1 cellular context compared by ENCODE assay signal in the genomic region with DNA sequence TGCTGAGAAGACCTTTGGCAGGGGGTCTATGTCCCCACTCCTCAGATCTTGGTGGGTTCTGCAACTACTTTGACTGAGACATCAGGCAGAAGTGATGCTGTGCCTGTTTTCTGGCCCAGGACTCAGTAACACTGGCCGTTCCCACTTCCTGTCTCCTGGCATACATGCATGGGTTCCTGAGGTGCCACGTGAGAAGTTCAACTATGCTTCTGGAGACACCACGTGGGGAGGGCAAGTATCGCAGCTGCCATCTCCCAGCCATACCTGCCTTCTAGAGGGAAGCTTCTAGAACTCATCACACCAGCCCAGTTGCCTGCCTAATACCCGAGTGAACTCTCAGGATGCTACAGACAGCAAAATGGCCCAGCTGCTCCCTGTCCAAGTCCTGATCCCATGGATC.
TF ChIP-seq lines count a peak whose summit lies in the region.

No MANE protein-coding gene starts in this region.

TF ChIP-seq in GM23338, 12 proteins besides CTCF, POLR2A, EP300 and RAD21 (continued from another document):
- TF ChIP-seq, protein P1, sequence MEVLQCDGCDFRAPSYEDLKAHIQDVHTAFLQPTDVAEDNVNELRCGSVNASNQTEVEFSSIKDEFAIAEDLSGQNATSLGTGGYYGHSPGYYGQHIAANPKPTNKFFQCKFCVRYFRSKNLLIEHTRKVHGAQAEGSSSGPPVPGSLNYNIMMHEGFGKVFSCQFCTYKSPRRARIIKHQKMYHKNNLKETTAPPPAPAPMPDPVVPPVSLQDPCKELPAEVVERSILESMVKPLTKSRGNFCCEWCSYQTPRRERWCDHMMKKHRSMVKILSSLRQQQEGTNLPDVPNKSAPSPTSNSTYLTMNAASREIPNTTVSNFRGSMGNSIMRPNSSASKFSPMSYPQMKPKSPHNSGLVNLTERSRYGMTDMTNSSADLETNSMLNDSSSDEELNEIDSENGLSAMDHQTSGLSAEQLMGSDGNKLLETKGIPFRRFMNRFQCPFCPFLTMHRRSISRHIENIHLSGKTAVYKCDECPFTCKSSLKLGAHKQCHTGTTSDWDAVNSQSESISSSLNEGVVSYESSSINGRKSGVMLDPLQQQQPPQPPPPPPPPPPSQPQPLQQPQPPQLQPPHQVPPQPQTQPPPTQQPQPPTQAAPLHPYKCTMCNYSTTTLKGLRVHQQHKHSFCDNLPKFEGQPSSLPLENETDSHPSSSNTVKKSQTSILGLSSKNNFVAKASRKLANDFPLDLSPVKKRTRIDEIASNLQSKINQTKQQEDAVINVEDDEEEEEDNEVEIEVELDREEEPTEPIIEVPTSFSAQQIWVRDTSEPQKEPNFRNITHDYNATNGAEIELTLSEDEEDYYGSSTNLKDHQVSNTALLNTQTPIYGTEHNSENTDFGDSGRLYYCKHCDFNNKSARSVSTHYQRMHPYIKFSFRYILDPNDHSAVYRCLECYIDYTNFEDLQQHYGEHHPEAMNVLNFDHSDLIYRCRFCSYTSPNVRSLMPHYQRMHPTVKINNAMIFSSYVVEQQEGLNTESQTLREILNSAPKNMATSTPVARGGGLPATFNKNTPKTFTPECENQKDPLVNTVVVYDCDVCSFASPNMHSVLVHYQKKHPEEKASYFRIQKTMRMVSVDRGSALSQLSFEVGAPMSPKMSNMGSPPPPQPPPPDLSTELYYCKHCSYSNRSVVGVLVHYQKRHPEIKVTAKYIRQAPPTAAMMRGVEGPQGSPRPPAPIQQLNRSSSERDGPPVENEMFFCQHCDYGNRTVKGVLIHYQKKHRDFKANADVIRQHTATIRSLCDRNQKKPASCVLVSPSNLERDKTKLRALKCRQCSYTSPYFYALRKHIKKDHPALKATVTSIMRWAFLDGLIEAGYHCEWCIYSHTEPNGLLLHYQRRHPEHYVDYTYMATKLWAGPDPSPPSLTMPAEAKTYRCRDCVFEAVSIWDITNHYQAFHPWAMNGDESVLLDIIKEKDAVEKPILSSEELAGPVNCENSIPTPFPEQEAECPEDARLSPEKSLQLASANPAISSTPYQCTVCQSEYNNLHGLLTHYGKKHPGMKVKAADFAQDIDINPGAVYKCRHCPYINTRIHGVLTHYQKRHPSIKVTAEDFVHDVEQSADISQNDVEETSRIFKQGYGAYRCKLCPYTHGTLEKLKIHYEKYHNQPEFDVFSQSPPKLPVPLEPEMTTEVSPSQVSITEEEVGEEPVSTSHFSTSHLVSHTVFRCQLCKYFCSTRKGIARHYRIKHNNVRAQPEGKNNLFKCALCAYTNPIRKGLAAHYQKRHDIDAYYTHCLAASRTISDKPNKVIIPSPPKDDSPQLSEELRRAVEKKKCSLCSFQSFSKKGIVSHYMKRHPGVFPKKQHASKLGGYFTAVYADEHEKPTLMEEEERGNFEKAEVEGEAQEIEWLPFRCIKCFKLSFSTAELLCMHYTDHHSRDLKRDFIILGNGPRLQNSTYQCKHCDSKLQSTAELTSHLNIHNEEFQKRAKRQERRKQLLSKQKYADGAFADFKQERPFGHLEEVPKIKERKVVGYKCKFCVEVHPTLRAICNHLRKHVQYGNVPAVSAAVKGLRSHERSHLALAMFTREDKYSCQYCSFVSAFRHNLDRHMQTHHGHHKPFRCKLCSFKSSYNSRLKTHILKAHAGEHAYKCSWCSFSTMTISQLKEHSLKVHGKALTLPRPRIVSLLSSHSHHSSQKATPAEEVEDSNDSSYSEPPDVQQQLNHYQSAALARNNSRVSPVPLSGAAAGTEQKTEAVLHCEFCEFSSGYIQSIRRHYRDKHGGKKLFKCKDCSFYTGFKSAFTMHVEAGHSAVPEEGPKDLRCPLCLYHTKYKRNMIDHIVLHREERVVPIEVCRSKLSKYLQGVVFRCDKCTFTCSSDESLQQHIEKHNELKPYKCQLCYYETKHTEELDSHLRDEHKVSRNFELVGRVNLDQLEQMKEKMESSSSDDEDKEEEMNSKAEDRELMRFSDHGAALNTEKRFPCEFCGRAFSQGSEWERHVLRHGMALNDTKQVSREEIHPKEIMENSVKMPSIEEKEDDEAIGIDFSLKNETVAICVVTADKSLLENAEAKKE (CRISPR knock-in tag; IDR thresholded peaks at IDR 0.05), result no peak
- no peak for TF ChIP-seq EZH2 (IDR thresholded peaks at IDR 0.05; ENCODE audit: low read depth, unreplicated experiment)
- TF ChIP-seq EZH2phosphoT487 (IDR thresholded peaks at IDR 0.05; ENCODE audit: unreplicated experiment), result no peak
- no peak for TF ChIP-seq NANOG (IDR thresholded peaks at IDR 0.05; ENCODE audit: borderline replicate concordance)
- TF ChIP-seq, protein P2, sequence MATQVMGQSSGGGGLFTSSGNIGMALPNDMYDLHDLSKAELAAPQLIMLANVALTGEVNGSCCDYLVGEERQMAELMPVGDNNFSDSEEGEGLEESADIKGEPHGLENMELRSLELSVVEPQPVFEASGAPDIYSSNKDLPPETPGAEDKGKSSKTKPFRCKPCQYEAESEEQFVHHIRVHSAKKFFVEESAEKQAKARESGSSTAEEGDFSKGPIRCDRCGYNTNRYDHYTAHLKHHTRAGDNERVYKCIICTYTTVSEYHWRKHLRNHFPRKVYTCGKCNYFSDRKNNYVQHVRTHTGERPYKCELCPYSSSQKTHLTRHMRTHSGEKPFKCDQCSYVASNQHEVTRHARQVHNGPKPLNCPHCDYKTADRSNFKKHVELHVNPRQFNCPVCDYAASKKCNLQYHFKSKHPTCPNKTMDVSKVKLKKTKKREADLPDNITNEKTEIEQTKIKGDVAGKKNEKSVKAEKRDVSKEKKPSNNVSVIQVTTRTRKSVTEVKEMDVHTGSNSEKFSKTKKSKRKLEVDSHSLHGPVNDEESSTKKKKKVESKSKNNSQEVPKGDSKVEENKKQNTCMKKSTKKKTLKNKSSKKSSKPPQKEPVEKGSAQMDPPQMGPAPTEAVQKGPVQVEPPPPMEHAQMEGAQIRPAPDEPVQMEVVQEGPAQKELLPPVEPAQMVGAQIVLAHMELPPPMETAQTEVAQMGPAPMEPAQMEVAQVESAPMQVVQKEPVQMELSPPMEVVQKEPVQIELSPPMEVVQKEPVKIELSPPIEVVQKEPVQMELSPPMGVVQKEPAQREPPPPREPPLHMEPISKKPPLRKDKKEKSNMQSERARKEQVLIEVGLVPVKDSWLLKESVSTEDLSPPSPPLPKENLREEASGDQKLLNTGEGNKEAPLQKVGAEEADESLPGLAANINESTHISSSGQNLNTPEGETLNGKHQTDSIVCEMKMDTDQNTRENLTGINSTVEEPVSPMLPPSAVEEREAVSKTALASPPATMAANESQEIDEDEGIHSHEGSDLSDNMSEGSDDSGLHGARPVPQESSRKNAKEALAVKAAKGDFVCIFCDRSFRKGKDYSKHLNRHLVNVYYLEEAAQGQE (IDR thresholded peaks at IDR 0.05; ENCODE audit: unreplicated experiment), result no peak
- no peak for TF ChIP-seq POLR2AphosphoS5 (IDR thresholded peaks at IDR 0.05; ENCODE audit: low read depth)
- TF ChIP-seq, protein P3, sequence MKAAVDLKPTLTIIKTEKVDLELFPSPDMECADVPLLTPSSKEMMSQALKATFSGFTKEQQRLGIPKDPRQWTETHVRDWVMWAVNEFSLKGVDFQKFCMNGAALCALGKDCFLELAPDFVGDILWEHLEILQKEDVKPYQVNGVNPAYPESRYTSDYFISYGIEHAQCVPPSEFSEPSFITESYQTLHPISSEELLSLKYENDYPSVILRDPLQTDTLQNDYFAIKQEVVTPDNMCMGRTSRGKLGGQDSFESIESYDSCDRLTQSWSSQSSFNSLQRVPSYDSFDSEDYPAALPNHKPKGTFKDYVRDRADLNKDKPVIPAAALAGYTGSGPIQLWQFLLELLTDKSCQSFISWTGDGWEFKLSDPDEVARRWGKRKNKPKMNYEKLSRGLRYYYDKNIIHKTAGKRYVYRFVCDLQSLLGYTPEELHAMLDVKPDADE (IDR thresholded peaks at IDR 0.05), result no peak
